Comparison of ENCODE assay signal across 1 cellular context in the genomic region with DNA sequence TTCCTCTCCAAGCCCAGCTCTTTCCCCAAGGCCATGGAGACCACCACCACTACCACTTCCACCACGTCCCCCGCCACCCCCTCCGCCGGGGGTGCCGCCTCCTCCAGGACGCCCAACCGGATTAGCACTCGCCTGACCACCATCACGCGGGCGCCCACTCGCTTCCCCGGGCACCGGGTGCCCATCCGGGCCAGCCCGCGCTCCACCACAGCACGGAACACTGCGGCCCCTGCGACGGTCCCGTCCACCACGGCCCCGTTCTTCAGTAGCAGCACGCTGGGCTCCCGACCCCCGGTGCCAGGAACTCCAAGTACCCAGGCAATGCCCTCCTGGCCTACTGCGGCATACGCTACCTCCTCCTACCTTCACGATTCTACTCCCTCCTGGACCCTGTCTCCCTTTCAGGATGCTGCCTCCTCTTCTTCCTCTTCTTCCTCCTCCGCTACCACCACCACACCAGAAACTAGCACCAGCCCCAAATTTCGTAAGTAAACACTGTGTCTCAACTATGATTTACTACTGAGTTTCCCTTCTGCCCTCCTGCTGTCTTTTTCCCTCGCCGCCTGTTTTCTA.
A peak's percentile ranks its signal among the peaks of the same experiment; 100 is the strongest.
TF ChIP-seq lines count a peak whose summit lies in the region.

No MANE protein-coding gene starts in this region.

TF ChIP-seq in H1, 55 proteins besides CTCF, POLR2A, EP300 and RAD21:
- TF ChIP-seq SP4 (IDR thresholded peaks at IDR 0.05; ENCODE audit: low read length) = no peak
- TF ChIP-seq YY1 (IDR thresholded peaks at IDR 0.05; ENCODE audit: low read depth, low read length) = no peak
- TF ChIP-seq RNF2 (IDR thresholded peaks at IDR 0.05; ENCODE audit: borderline replicate concordance, low read depth, low read length, missing control alignments, poor library complexity, severe bottlenecking) = peak; percentile 59
- peak; percentile 69 for TF ChIP-seq RBBP5 (IDR thresholded peaks at IDR 0.05; ENCODE audit: borderline replicate concordance, low read depth, low read length)
- no peak for TF ChIP-seq CEBPB (IDR thresholded peaks at IDR 0.05; ENCODE audit: low read depth, low read length)
- no peak for TF ChIP-seq BCL11A (IDR thresholded peaks at IDR 0.05; ENCODE audit: low read depth in 2 of 2, low read length in 2 of 2)
- TF ChIP-seq CHD7 (IDR thresholded peaks at IDR 0.05; ENCODE audit: insufficient replicate concordance, low read length) = no peak
- TF ChIP-seq MAFK (IDR thresholded peaks at IDR 0.05; ENCODE audit: low read depth, low read length) = no peak
- TF ChIP-seq KDM1A (IDR thresholded peaks at IDR 0.05; ENCODE audit: borderline replicate concordance, low read length) = peak; percentile 7; the same call in 1 of the 2 replicates
- TF ChIP-seq TAF7 (optimal IDR thresholded peaks at IDR 0.05; ENCODE audit: borderline replicate concordance, low read depth, low read length) = no peak
- peak; percentile 42; the same call in 1 of the 2 replicates for TF ChIP-seq SUZ12 (IDR thresholded peaks at IDR 0.05; ENCODE audit: low read length)
- TF ChIP-seq TEAD4 (IDR thresholded peaks at IDR 0.05; ENCODE audit: low read depth, low read length) = no peak
- TF ChIP-seq PHF8 (conservative IDR thresholded peaks at IDR 0.05; ENCODE audit: low read depth, low read length) = peak; percentile 23; the same call in 1 of the 2 replicates
- peak; percentile 88 for TF ChIP-seq KDM4A (IDR thresholded peaks at IDR 0.05; ENCODE audit: low read depth, low read length, severe bottlenecking)
- no peak for TF ChIP-seq CHD2 (IDR thresholded peaks at IDR 0.05; ENCODE audit: low read length)
- TF ChIP-seq SP1 (IDR thresholded peaks at IDR 0.05; ENCODE audit: low read depth, low read length) = no peak
- TF ChIP-seq CBX8 (IDR thresholded peaks at IDR 0.05; ENCODE audit: borderline replicate concordance, low read depth, low read length) = no peak
- TF ChIP-seq JUN (IDR thresholded peaks at IDR 0.05; ENCODE audit: low read depth, low read length) = no peak
- peak; percentile 23; the same call in 1 of the 2 replicates for TF ChIP-seq BACH1 (IDR thresholded peaks at IDR 0.05; ENCODE audit: low read length)
- TF ChIP-seq CTBP2 (IDR thresholded peaks at IDR 0.05; ENCODE audit: borderline replicate concordance, insufficient read depth, insufficient read length, low read length) = no peak
- TF ChIP-seq SRF (IDR thresholded peaks at IDR 0.05; ENCODE audit: low read depth, low read length) = no peak
- TF ChIP-seq, protein P1, sequence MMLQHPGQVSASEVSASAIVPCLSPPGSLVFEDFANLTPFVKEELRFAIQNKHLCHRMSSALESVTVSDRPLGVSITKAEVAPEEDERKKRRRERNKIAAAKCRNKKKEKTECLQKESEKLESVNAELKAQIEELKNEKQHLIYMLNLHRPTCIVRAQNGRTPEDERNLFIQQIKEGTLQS (IDR thresholded peaks at IDR 0.05; ENCODE audit: insufficient read depth, low read depth, low read length) = no peak
- no peak for TF ChIP-seq SAP30 (IDR thresholded peaks at IDR 0.05; ENCODE audit: insufficient read depth, insufficient replicate concordance, low read length)
- no peak for TF ChIP-seq CHD1 (IDR thresholded peaks at IDR 0.05; ENCODE audit: low read depth, low read length)
- TF ChIP-seq TBP (IDR thresholded peaks at IDR 0.05; ENCODE audit: low read depth, low read length) = no peak
- TF ChIP-seq SIN3A (conservative IDR thresholded peaks at IDR 0.05 in 1 of 2, IDR thresholded peaks at IDR 0.05 in 1 of 2; ENCODE audit: low read depth in 1 of 2, low read length in 2 of 2) = no peak
- no peak for TF ChIP-seq GTF2F1 (IDR thresholded peaks at IDR 0.05; ENCODE audit: borderline replicate concordance, low read depth, low read length)
- TF ChIP-seq KDM5A (IDR thresholded peaks at IDR 0.05; ENCODE audit: low read length) = no peak
- TF ChIP-seq RFX5 (IDR thresholded peaks at IDR 0.05; ENCODE audit: borderline replicate concordance, low read depth, low read length) = no peak
- TF ChIP-seq SP2 (IDR thresholded peaks at IDR 0.05; ENCODE audit: low read length) = no peak
- no peak for TF ChIP-seq SIX5 (IDR thresholded peaks at IDR 0.05; ENCODE audit: low read depth, low read length)
- TF ChIP-seq JUND (IDR thresholded peaks at IDR 0.05; ENCODE audit: low read length) = no peak
- no peak for TF ChIP-seq EGR1 (IDR thresholded peaks at IDR 0.05; ENCODE audit: borderline replicate concordance, low read depth, low read length)
- no peak for TF ChIP-seq ASH2L (IDR thresholded peaks at IDR 0.05; ENCODE audit: low read length)
- no peak for TF ChIP-seq EZH2 (IDR thresholded peaks at IDR 0.05; ENCODE audit: low read depth, low read length, severe bottlenecking)
- TF ChIP-seq POU5F1 (IDR thresholded peaks at IDR 0.05; ENCODE audit: low read depth, low read length) = no peak
- TF ChIP-seq HDAC6 (IDR thresholded peaks at IDR 0.05; ENCODE audit: low read depth, low read length) = no peak
- TF ChIP-seq HDAC2 (IDR thresholded peaks at IDR 0.05; ENCODE audit: borderline replicate concordance in 1 of 2, low read depth in 2 of 2, low read length in 2 of 2) = peak in 1 of 2 experiments; percentile 25; a peak in 1 of 4 replicates
- TF ChIP-seq POLR2AphosphoS5 (IDR thresholded peaks at IDR 0.05; ENCODE audit: low read depth, low read length) = 0 out of 2 replicates have a peak, but pooled peaks have one; percentile 4
- no peak for TF ChIP-seq ATF2 (IDR thresholded peaks at IDR 0.05; ENCODE audit: low read length)
- TF ChIP-seq, protein P2, sequence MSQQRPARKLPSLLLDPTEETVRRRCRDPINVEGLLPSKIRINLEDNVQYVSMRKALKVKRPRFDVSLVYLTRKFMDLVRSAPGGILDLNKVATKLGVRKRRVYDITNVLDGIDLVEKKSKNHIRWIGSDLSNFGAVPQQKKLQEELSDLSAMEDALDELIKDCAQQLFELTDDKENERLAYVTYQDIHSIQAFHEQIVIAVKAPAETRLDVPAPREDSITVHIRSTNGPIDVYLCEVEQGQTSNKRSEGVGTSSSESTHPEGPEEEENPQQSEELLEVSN (IDR thresholded peaks at IDR 0.05) = no peak
- no peak for TF ChIP-seq TAF1 (IDR thresholded peaks at IDR 0.05; ENCODE audit: low read depth, low read length)
- TF ChIP-seq, protein P3, sequence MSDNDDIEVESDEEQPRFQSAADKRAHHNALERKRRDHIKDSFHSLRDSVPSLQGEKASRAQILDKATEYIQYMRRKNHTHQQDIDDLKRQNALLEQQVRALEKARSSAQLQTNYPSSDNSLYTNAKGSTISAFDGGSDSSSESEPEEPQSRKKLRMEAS (IDR thresholded peaks at IDR 0.05) = no peak
- TF ChIP-seq SIRT6 (IDR thresholded peaks at IDR 0.05; ENCODE audit: low read length) = no peak
- TF ChIP-seq NANOG (IDR thresholded peaks at IDR 0.05; ENCODE audit: insufficient read depth, low read depth, low read length, poor library complexity, severe bottlenecking) = no peak
- no peak for TF ChIP-seq RXRA (IDR thresholded peaks at IDR 0.05; ENCODE audit: insufficient read depth, low read depth, low read length)
- TF ChIP-seq FOSL1 (IDR thresholded peaks at IDR 0.05; ENCODE audit: insufficient read depth, low read depth, low read length) = no peak
- TF ChIP-seq GABPA (IDR thresholded peaks at IDR 0.05; ENCODE audit: borderline replicate concordance, insufficient read depth, low read length) = no peak
- no peak for TF ChIP-seq CREB1 (IDR thresholded peaks at IDR 0.05)
- TF ChIP-seq NRF1 (IDR thresholded peaks at IDR 0.05; ENCODE audit: low read depth, low read length) = no peak
